28 cellular contexts compared by ENCODE assay signal in genomic region chr22:43249789-43250188, GRCh38.
"Had no signal": no experiment of that assay in that cellular context is flagged by ENCODE, and none has a peak within 500 bp of the region (broad histone marks: within the 10 kb centered on the region; RNA-seq: fewer than 3 reads in every experiment).

No MANE protein-coding gene starts in this region.

- H3K4me1 ChIP-seq: esophagus muscularis mucosa, foreskin keratinocyte, heart left ventricle, right atrium auricular region, tibial nerve had no signal

- FAIRE-seq: astrocyte, kidney had no signal

- H3K27ac ChIP-seq: esophagus muscularis mucosa, foreskin keratinocyte, heart left ventricle, right atrium auricular region, tibial nerve, WERI-Rb-1 had no signal

- H3K4me3 ChIP-seq: esophagus muscularis mucosa, heart left ventricle, right atrium auricular region, tibial nerve had no signal

- H3K36me3 ChIP-seq: heart left ventricle, right atrium auricular region, tibial nerve, WERI-Rb-1 had no signal

- ATAC-seq: foreskin keratinocyte; heart left ventricle; left colon; naive thymus-derived CD8-positive, alpha-beta T cell; T-helper 17 cell had no signal

- DNase-seq: activated CD4-positive, alpha-beta memory T cell treated with anti-CD3 and anti-CD28 coated beads, Interleukin-2, amount 10 ng/mL, durations not matched to agents 7 days and 5 days; activated CD4-positive, alpha-beta T cell treated with anti-CD3 and anti-CD28 coated beads, Interleukin-2, amount 10 ng/mL, durations not matched to agents 7 days and 5 days; activated CD4-positive, CD25-positive, alpha-beta regulatory T cell treated with anti-CD3 and anti-CD28 coated beads, Interleukin-2, amount 50 U/mL, for 72 hours; activated CD8-positive, alpha-beta memory T cell treated with anti-CD3 and anti-CD28 coated beads, Interleukin-2, amount 50 U/mL, for 48 hours; activated gamma-delta T cell; activated naive CD4-positive, alpha-beta T cell treated with anti-CD3 and anti-CD28 coated beads, Interleukin-2, amount 10 ng/mL, durations not matched to agents 7 days and 5 days; activated T-cell treated with anti-CD3 and anti-CD28 coated beads, Interleukin-2, amount 50 U/mL, for 24 hours; amniotic stem cell; central memory CD4-positive, alpha-beta T cell; foreskin keratinocyte; heart left ventricle; hypothalamus; immature natural killer cell; kidney; left colon; midbrain; naive thymus-derived CD8-positive, alpha-beta T cell; occipital lobe; stimulated activated CD4-positive, alpha-beta T cell treated with anti-CD3 and anti-CD28 coated beads, Interleukin-15, amount 100 ng/mL, for 24 hours; stimulated activated CD4-positive, alpha-beta T cell treated with anti-CD3 and anti-CD28 coated beads, Interleukin-2, amount 100 ng/mL, for 24 hours; stimulated activated naive CD4-positive, alpha-beta T cell treated with Interleukin-2 at 50 U/mL for 16 hours; T-helper 17 cell; T1000; WERI-Rb-1 had no signal

- H3K9me3 ChIP-seq: esophagus muscularis mucosa, heart left ventricle, right atrium auricular region, tibial nerve had no signal

- H3K27me3 ChIP-seq: esophagus muscularis mucosa, heart left ventricle, right atrium auricular region, tibial nerve had no signal
